In genomic region chr7:47326220-47326619, GRCh38 we compare ENCODE assay signal across 12 cellular contexts.
DNase-seq lines count a peak whose midpoint lies in the region; ATAC-seq, FAIRE-seq and TF ChIP-seq lines count a peak whose summit lies in the region.
"Had no signal": no experiment of that assay in that cellular context is flagged by ENCODE, and none has a peak within 500 bp of the region (broad histone marks: within the 10 kb centered on the region; RNA-seq: fewer than 3 reads in every experiment).

No MANE protein-coding gene starts in this region.

- FAIRE-seq in astrocyte (lab: Jason Lieb, UNC): peak; percentile 98
- FAIRE-seq: islet of Langerhans had no signal

- no peak overlapping the region for H2AFZ ChIP-seq in astrocyte (ENCODE audit: low read depth, low read length)
- no peak overlapping the region for H2AFZ ChIP-seq in hepatocyte

- H3K27me3 Mint-ChIP-seq in astrocyte (ENCODE audit: low read depth, unreplicated experiment): no peaks in the 10 kb centered on the region

- peaks cover 30% of the 10 kb centered on the region for H3K79me2 ChIP-seq in astrocyte (ENCODE audit: insufficient read depth, low read length)
- H3K79me2 ChIP-seq in hepatocyte: peaks cover 39% of the 10 kb centered on the region

- DNase-seq in NCI-H82 (lab: John Stamatoyannopoulos, UW) (peak; percentile 33), NCI-H82 treated with DMSO at 0.1 percent for 48 hours (lab: John Stamatoyannopoulos, UW; ENCODE audit: unreplicated experiment) (no peak), astrocyte (ENCODE audit: low read depth) (peak; percentile 90), hepatocyte (ENCODE audit: low spot score) (peak; percentile 68), thoracic aorta (ENCODE audit: low spot score) (no peak), UCSD-AML1 (lab: John Stamatoyannopoulos, UW; ENCODE audit: unreplicated experiment) (no peak), GM19238 (ENCODE audit: insufficient read length, low spot score) (no peak)
- DNase-seq: NCI-H2029 had no signal

- H3K27ac Mint-ChIP-seq in astrocyte (ENCODE audit: unreplicated experiment): no peak overlapping the region

- H3K9ac ChIP-seq in astrocyte (ENCODE audit: low read length): no peak overlapping the region
- H3K9ac ChIP-seq: BLaER1 had no signal

- peak overlapping the region; percentile 6 for H3K4me3 ChIP-seq in astrocyte (ENCODE audit: insufficient read depth, low read depth, low read length)
- H3K4me3 ChIP-seq in hepatocyte: no peak overlapping the region
- H3K4me3 ChIP-seq in thoracic aorta: no peak overlapping the region
- H3K4me3 ChIP-seq: BLaER1 had no signal

- peaks cover 29% of the 10 kb centered on the region for H4K20me1 ChIP-seq in astrocyte (ENCODE audit: insufficient read depth, low read length)
- no peaks in the 10 kb centered on the region for H4K20me1 ChIP-seq in hepatocyte (ENCODE audit: insufficient read depth, poor library complexity, severe bottlenecking)
- H4K20me1 ChIP-seq: BLaER1 had no signal

- H3K9me3 ChIP-seq in astrocyte (ENCODE audit: insufficient read depth, low read depth, low read length) (no peaks in the 10 kb centered on the region), hepatocyte (ENCODE audit: low read depth) (no peaks in the 10 kb centered on the region), thoracic aorta (no peaks in the 10 kb centered on the region)
- H3K9me3 ChIP-seq: adrenal gland, BLaER1 had no signal

- H3K36me3 ChIP-seq in astrocyte (ENCODE audit: insufficient read depth, low read length) (peaks cover 7% of the 10 kb centered on the region), hepatocyte (replicated peaks; ENCODE audit: insufficient read depth, low read depth) (no peaks in the 10 kb centered on the region), thoracic aorta (peaks cover under 1% of the 10 kb centered on the region)

- ATAC-seq in thoracic aorta (ENCODE audit: insufficient number of reproducible peaks, low FRiP score, low read depth): no peak
- ATAC-seq in HG03108 (IDR thresholded peaks at IDR 0.05; ENCODE audit: unreplicated experiment): no peak

- H3K27ac ChIP-seq in astrocyte (ENCODE audit: low read depth, low read length): peak overlapping the region; percentile 75
- peak overlapping the region; percentile 94 for H3K27ac ChIP-seq in hepatocyte
- H3K27ac ChIP-seq in thoracic aorta: peak overlapping the region in 1 of 2 donors; percentile 85
- H3K27ac ChIP-seq: BLaER1 had no signal

- peak overlapping the region; percentile 73 for H3K4me3 Mint-ChIP-seq in astrocyte (ENCODE audit: unreplicated experiment)

- H3K4me1 Mint-ChIP-seq in astrocyte (ENCODE audit: low read depth, unreplicated experiment): peaks cover 54% of the 10 kb centered on the region

- no peaks in the 10 kb centered on the region for H3K9me2 ChIP-seq in hepatocyte (replicated peaks; ENCODE audit: insufficient read depth)

- peaks cover 48% of the 10 kb centered on the region for H3K4me1 ChIP-seq in astrocyte (ENCODE audit: insufficient read depth, low read length)
- H3K4me1 ChIP-seq in hepatocyte (ENCODE audit: insufficient read depth): peaks cover 36% of the 10 kb centered on the region
- H3K4me1 ChIP-seq in thoracic aorta (ENCODE audit: control insufficient read depth in 1 of 2, low read depth in 2 of 2): peaks cover 27 to 40% of the 10 kb centered on the region in 2 donors

- peak; percentile 48 for TF ChIP-seq CTCF in astrocyte (IDR thresholded peaks at IDR 0.05; ENCODE audit: insufficient read depth, low read depth, low read length)
- peak; percentile 28 for TF ChIP-seq CTCF in hepatocyte (IDR thresholded peaks at IDR 0.05; ENCODE audit: poor library complexity)
- TF ChIP-seq CTCF in thoracic aorta (IDR thresholded peaks at IDR 0.05): peak; percentile 14

- peaks cover under 1% of the 10 kb centered on the region for H3K9me3 Mint-ChIP-seq in astrocyte (ENCODE audit: unreplicated experiment)

- WGBS in hepatocyte (ENCODE audit: low lambda C conversion rate, missing lambda C conversion rate): 69% methylated on average over 2 of the region's 2 CpGs

- H3K36me3 Mint-ChIP-seq in astrocyte (ENCODE audit: low read depth, unreplicated experiment): peaks cover 18% of the 10 kb centered on the region

- no peaks in the 10 kb centered on the region for H3K27me3 ChIP-seq in astrocyte (ENCODE audit: insufficient read depth, low read length)
- H3K27me3 ChIP-seq in hepatocyte: no peaks in the 10 kb centered on the region
- no peaks in the 10 kb centered on the region for H3K27me3 ChIP-seq in thoracic aorta (replicated peaks; ENCODE audit: insufficient read depth)
- H3K27me3 ChIP-seq: adrenal gland, BLaER1 had no signal

- H3K4me2 ChIP-seq in astrocyte (ENCODE audit: low read length): peak overlapping the region; percentile 91
- peak overlapping the region; percentile 75 for H3K4me2 ChIP-seq in hepatocyte
- H3K4me2 ChIP-seq: BLaER1 had no signal

Comparison
In these comparisons a context has a peak if more than half of its experiments do, and no peak if none do; other contexts are left out.
1. DNase-seq: peak in NCI-H82 (single experiment), astrocyte (single experiment) and hepatocyte (single experiment); none in NCI-H82 treated with DMSO at 0.1 percent for 48 hours (single experiment), thoracic aorta (single experiment), UCSD-AML1 (single experiment) and GM19238 (single experiment).
2. Peak in every context shown above with its lines, with median percentiles within 50 percentile points of each other: CTCF ChIP-seq.